In the genomic region with DNA sequence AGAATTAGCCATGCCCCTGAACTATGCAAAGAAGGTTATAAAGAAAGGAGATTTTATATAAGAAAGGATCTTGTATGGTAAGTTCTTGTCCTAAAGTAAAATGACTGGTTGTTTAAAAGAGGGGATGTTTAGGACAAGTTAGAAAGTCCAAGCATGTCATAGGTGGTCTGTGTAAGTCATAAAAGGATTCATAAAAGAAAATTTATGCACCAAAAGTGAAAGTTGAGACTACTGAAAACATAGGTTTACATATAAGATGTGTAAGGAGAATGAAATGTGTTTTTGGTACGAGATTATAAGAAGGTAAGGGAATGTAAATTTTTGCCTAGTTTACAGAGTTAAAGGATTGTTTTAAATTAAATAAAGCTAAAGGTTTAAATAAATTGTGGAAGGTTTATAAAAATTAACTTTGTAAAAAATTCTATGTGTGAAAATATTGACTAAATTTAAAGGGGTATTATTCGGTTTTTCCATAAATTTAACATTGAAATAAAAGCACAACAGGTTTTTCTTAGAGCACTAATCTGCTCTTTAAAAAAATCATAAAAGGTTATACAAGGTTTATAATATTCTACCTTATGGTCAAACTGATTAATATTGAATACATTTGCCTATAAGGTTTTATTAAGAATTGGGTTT, we compare ENCODE assay signal across 1 cellular context.
TF ChIP-seq lines count a peak whose summit lies in the region.

No MANE protein-coding gene starts in this region.

TF ChIP-seq in HEK293, 187 proteins besides CTCF, POLR2A, EP300 and RAD21 (continued from another document):
- TF ChIP-seq ZNF280D (tag by site-specific recombination; IDR thresholded peaks at IDR 0.05) (peak; percentile 94), ZNF391 (tag by site-specific recombination; IDR thresholded peaks at IDR 0.05; ENCODE audit: borderline replicate concordance, low read depth) (no peak), TRIM28 (IDR thresholded peaks at IDR 0.05; ENCODE audit: borderline replicate concordance, low read length) (peak; percentile 98), ZNF335 (tag by site-specific recombination; conservative IDR thresholded peaks at IDR 0.05) (no peak), ZNF16 (tag by site-specific recombination; IDR thresholded peaks at IDR 0.05; ENCODE audit: low read depth) (no peak), ZBTB1 (tag by site-specific recombination; IDR thresholded peaks at IDR 0.05) (no peak), ZNF510 (tag by site-specific recombination; IDR thresholded peaks at IDR 0.05; ENCODE audit: insufficient replicate concordance) (peak; percentile 58), ZNF626 (tag by site-specific recombination; IDR thresholded peaks at IDR 0.05) (peak; percentile 87), ZNF610 (tag by site-specific recombination; IDR thresholded peaks at IDR 0.05; ENCODE audit: borderline replicate concordance) (0 out of 2 replicates have a peak, but pooled peaks have one; percentile 45)
- TF ChIP-seq, protein P1, sequence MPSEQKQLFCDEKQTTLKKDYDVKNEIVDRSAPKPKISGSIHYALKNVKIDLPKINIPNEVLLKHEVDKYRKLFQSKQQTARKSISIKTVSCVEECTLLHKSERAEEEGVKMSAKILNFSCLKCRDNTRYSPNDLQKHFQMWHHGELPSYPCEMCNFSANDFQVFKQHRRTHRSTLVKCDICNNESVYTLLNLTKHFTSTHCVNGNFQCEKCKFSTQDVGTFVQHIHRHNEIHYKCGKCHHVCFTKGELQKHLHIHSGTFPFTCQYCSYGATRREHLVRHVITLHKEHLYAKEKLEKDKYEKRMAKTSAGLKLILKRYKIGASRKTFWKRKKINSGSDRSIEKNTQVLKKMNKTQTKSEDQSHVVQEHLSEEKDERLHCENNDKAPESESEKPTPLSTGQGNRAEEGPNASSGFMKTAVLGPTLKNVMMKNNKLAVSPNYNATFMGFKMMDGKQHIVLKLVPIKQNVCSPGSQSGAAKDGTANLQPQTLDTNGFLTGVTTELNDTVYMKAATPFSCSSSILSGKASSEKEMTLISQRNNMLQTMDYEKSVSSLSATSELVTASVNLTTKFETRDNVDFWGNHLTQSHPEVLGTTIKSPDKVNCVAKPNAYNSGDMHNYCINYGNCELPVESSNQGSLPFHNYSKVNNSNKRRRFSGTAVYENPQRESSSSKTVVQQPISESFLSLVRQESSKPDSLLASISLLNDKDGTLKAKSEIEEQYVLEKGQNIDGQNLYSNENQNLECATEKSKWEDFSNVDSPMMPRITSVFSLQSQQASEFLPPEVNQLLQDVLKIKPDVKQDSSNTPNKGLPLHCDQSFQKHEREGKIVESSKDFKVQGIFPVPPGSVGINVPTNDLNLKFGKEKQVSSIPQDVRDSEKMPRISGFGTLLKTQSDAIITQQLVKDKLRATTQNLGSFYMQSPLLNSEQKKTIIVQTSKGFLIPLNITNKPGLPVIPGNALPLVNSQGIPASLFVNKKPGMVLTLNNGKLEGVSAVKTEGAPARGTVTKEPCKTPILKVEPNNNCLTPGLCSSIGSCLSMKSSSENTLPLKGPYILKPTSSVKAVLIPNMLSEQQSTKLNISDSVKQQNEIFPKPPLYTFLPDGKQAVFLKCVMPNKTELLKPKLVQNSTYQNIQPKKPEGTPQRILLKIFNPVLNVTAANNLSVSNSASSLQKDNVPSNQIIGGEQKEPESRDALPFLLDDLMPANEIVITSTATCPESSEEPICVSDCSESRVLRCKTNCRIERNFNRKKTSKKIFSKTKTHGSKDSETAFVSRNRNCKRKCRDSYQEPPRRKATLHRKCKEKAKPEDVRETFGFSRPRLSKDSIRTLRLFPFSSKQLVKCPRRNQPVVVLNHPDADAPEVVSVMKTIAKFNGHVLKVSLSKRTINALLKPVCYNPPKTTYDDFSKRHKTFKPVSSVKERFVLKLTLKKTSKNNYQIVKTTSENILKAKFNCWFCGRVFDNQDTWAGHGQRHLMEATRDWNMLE (tag by site-specific recombination; conservative IDR thresholded peaks at IDR 0.05; ENCODE audit: low read depth): peak; percentile 53
